9 cellular contexts compared by ENCODE assay signal in genomic region chr2:71100195-71100964, GRCh38. TPM values are rescaled to one million over a fixed set of nuclear protein-coding genes. Genes with fewer than 3 reads are reported as not detected.
A peak's percentile ranks its signal among the peaks of the same experiment; 100 is the strongest.
DNase-seq lines count a peak whose midpoint lies in the region; ATAC-seq and TF ChIP-seq lines count a peak whose summit lies in the region.
"Had no signal": no experiment of that assay in that cellular context is flagged by ENCODE, and none has a peak within 500 bp of the region (broad histone marks: within the 10 kb centered on the region; RNA-seq: fewer than 3 reads in every experiment).

No MANE protein-coding gene starts in this region.

- intact Hi-C loops in dorsolateral prefrontal cortex (cut with DNase I) = no loop called here

- DNase-seq in GM23248 = peak; percentile 76
- DNase-seq in NCI-H2227 (lab: John Stamatoyannopoulos, UW; ENCODE audit: unreplicated experiment) = peak; percentile 60
- peak; percentile 10 for DNase-seq in activated CD4-positive, alpha-beta T cell treated with anti-CD3 and anti-CD28 coated beads for 1 hour
- peak in 4 of 10 donors; percentile 34 to 46 (median 40) for DNase-seq in dorsolateral prefrontal cortex
- DNase-seq in lung microvascular endothelial cell (ENCODE audit: low read depth in 2 of 2) = peak; percentile 51 to 81
- DNase-seq in stimulated activated CD8-positive, alpha-beta memory T cell treated with anti-CD3 and anti-CD28 coated beads, Interleukin-7, amount 100 ng/mL, for 24 hours (ENCODE audit: low read depth) = peak; percentile 6

- WGBS in GM23248 (ENCODE audit: low coverage in 1 of 2, low lambda C conversion rate in 2 of 2, missing lambda C conversion rate in 2 of 2), 2 experiments = 1 to 3% methylated on average over 3 of the region's 3 CpGs

- H3K36me3 ChIP-seq in GM23248 (ENCODE audit: low read depth) = no peaks in the 10 kb centered on the region
- H3K36me3 ChIP-seq: ovary had no signal

- no peaks in the 10 kb centered on the region for H3K79me2 ChIP-seq in GM23248 (ENCODE audit: insufficient read depth)

- no peak for ATAC-seq in GM18517 (IDR thresholded peaks at IDR 0.05; ENCODE audit: unreplicated experiment)

- TF ChIP-seq CTCF in C4-2B (conservative IDR thresholded peaks at IDR 0.05) (peak; percentile 79), dorsolateral prefrontal cortex (IDR thresholded peaks at IDR 0.05 in 54 of 56, conservative IDR thresholded peaks at IDR 0.05 in 2 of 56; ENCODE audit: low read depth in 1 of 56, partially characterized antibody in 56 of 56) (peak; percentile 31 to 72 (median 60))

- H2AFZ ChIP-seq in GM23248 = peak overlapping the region; percentile 66

- in situ Hi-C loops in GM23248 (cut with MboI) = no loop called here

- H3K9me3 ChIP-seq in GM23248 (ENCODE audit: low read depth) = no peaks in the 10 kb centered on the region
- H3K9me3 ChIP-seq: ovary had no signal

- H4K20me1 ChIP-seq in GM23248 (ENCODE audit: insufficient read depth) = no peaks in the 10 kb centered on the region

- no peaks in the 10 kb centered on the region for H3K27me3 ChIP-seq in GM23248 (replicated peaks; ENCODE audit: insufficient read depth)
- H3K27me3 ChIP-seq in dorsolateral prefrontal cortex = no peaks in the 10 kb centered on the region
- H3K27me3 ChIP-seq: ovary had no signal

- no peak overlapping the region for H3K27ac ChIP-seq in C4-2B
- H3K27ac ChIP-seq in GM23248 = no peak overlapping the region
- no peak overlapping the region for H3K27ac ChIP-seq in dorsolateral prefrontal cortex
- H3K27ac ChIP-seq: ovary had no signal

- no peak overlapping the region for H3K9ac ChIP-seq in GM23248

- H3K4me3 ChIP-seq in GM23248 = no peak overlapping the region
- no peak overlapping the region for H3K4me3 ChIP-seq in dorsolateral prefrontal cortex
- H3K4me3 ChIP-seq: ovary had no signal

- peaks cover 6% of the 10 kb centered on the region for H3K4me1 ChIP-seq in GM23248 (ENCODE audit: insufficient read depth)

- no peak overlapping the region for H3K4me2 ChIP-seq in GM23248 (ENCODE audit: unreplicated experiment)

- no peaks in the 10 kb centered on the region for H3K9me2 ChIP-seq in GM23248 (ENCODE audit: insufficient read depth)

- H3F3A ChIP-seq in GM23248 (ENCODE audit: insufficient read depth) = peaks cover 11% of the 10 kb centered on the region; the same call in 1 of the 2 replicates

RNA-seq across cellular contexts. Expression of gene MCEE, which starts 29.6 kb away (rescaled TPM):
- 16.5 and 21.1 TPM in 2 replicates for total RNA-seq in GM23248 (2014; rRNA removed; shearing (Covaris generic))
- polyA plus RNA-seq in GM23248 (2016; fragmentation: Nextera tagmentation; extraction: Ambion mirVana) = 30.6 and 33.3 TPM in 2 replicates
- total RNA-seq in dorsolateral prefrontal cortex (10 to 100 TPM in 105 of 120 experiments, 1 to 10 TPM in 15; 6.9 to 20.7 (median 12.9) TPM), lung microvascular endothelial cell (7.8 and 10.7 TPM in 2 replicates)

RNA-seq across cellular contexts. Expression of gene MPHOSPH10, which starts 30.1 kb away (rescaled TPM):
- total RNA-seq in GM23248 (2014; rRNA removed; shearing (Covaris generic)) = 18.8 and 18.9 TPM in 2 replicates
- 26.4 and 26.6 TPM in 2 replicates for polyA plus RNA-seq in GM23248 (2016; fragmentation: Nextera tagmentation; extraction: Ambion mirVana)
- total RNA-seq in dorsolateral prefrontal cortex (10 to 100 TPM; 19.7 to 40.3 (median 30.2) TPM), lung microvascular endothelial cell (11.8 and 14.9 TPM in 2 replicates)

RNA-seq across cellular contexts. Expression of gene NAGK, which starts 31.9 kb away (rescaled TPM):
- total RNA-seq in GM23248 (2014; rRNA removed; shearing (Covaris generic)) = 65.8 and 86.4 TPM in 2 replicates
- 136 and 142 TPM in 2 replicates for polyA plus RNA-seq in GM23248 (2016; fragmentation: Nextera tagmentation; extraction: Ambion mirVana)
- 100 to 1,000 TPM in 47 of 120 experiments, 10 to 100 TPM in 73; 70.6 to 123 (median 96.5) TPM for total RNA-seq in dorsolateral prefrontal cortex
- total RNA-seq in lung microvascular endothelial cell = 54.3 and 75.6 TPM in 2 replicates
